ENCODE assay signal across 8 cellular contexts in genomic region chr17:27577884-27578717, GRCh38. TPM values are rescaled to one million over a fixed set of nuclear protein-coding genes. Genes with fewer than 3 reads are reported as not detected.
A peak's percentile ranks its signal among the peaks of the same experiment; 100 is the strongest.
DNase-seq lines count a peak whose midpoint lies in the region; ATAC-seq and TF ChIP-seq lines count a peak whose summit lies in the region.

No MANE protein-coding gene starts in this region.

- intact Hi-C loops in thyroid gland (cut with DNase I) = no loop called here

- no peaks in the 10 kb centered on the region for H3K79me2 ChIP-seq in MM.1S (ENCODE audit: low read length)

- H3K9me3 ChIP-seq in thyroid gland (no peaks in the 10 kb centered on the region), MM.1S (replicated peaks; ENCODE audit: insufficient read depth, low read length) (no peaks in the 10 kb centered on the region)

- peaks cover 3% of the 10 kb centered on the region for H3K9me3 Mint-ChIP-seq in T-helper 1 cell treated with Interleukin-12 subunit alpha and Interleukin-12 subunit beta and Interleukin-4 antibody, amounts not matched to agents 30 μg/mL and 1 μg/mL, for 36 hours
- no peaks in the 10 kb centered on the region for H3K9me3 Mint-ChIP-seq in activated naive CD8-positive, alpha-beta T cell treated with anti-CD3 and anti-CD28 coated beads, Interleukin-2, amount 10 ng/mL, durations not matched to agents 7 days and 5 days

- peak overlapping the region; percentile 92 for H3K27ac Mint-ChIP-seq in T-helper 1 cell treated with Interleukin-12 subunit alpha and Interleukin-12 subunit beta and Interleukin-4 antibody, amounts not matched to agents 30 μg/mL and 1 μg/mL, for 36 hours
- H3K27ac Mint-ChIP-seq in activated naive CD8-positive, alpha-beta T cell treated with anti-CD3 and anti-CD28 coated beads, Interleukin-2, amount 10 ng/mL, durations not matched to agents 7 days and 5 days = peak overlapping the region; percentile 91

- H3K4me1 ChIP-seq in thyroid gland = peaks cover 62 to 66% of the 10 kb centered on the region in 2 donors
- H3K4me1 ChIP-seq in MM.1S (ENCODE audit: low read length) = no peaks in the 10 kb centered on the region

- no peak overlapping the region for H3K9ac ChIP-seq in MM.1S (ENCODE audit: low read length)

- TF ChIP-seq POLR2A in thyroid gland (IDR thresholded peaks at IDR 0.05) = no peak

- peak overlapping the region; percentile 53 for H3K27ac ChIP-seq in layer of hippocampus (ENCODE audit: low read depth, low read length)
- peak overlapping the region; percentile 96 to 98 (median 97) for H3K27ac ChIP-seq in thyroid gland
- no peak overlapping the region for H3K27ac ChIP-seq in MM.1S (ENCODE audit: low read length)

- H3K27me3 Mint-ChIP-seq in T-helper 1 cell treated with Interleukin-12 subunit alpha and Interleukin-12 subunit beta and Interleukin-4 antibody, amounts not matched to agents 30 μg/mL and 1 μg/mL, for 36 hours (ENCODE audit: low read depth) = no peaks in the 10 kb centered on the region
- no peaks in the 10 kb centered on the region for H3K27me3 Mint-ChIP-seq in activated naive CD8-positive, alpha-beta T cell treated with anti-CD3 and anti-CD28 coated beads, Interleukin-2, amount 10 ng/mL, durations not matched to agents 7 days and 5 days

- peaks cover 15% of the 10 kb centered on the region for H3K36me3 Mint-ChIP-seq in T-helper 1 cell treated with Interleukin-12 subunit alpha and Interleukin-12 subunit beta and Interleukin-4 antibody, amounts not matched to agents 30 μg/mL and 1 μg/mL, for 36 hours (ENCODE audit: low read depth)
- H3K36me3 Mint-ChIP-seq in activated naive CD8-positive, alpha-beta T cell treated with anti-CD3 and anti-CD28 coated beads, Interleukin-2, amount 10 ng/mL, durations not matched to agents 7 days and 5 days = peaks cover 13% of the 10 kb centered on the region

- no peak overlapping the region for H2AFZ ChIP-seq in MM.1S (ENCODE audit: low read length)

- TF ChIP-seq CTCF in thyroid gland (IDR thresholded peaks at IDR 0.05) (no peak), MM.1S (IDR thresholded peaks at IDR 0.05; ENCODE audit: low read length) (no peak)

- H3K4me3 ChIP-seq in thyroid gland (replicated peaks in 1 of 3) = no peak overlapping the region
- H3K4me3 ChIP-seq in MM.1S (ENCODE audit: low read length) = no peak overlapping the region

- H3K36me3 ChIP-seq in thyroid gland (peaks cover 0 to 2% of the 10 kb centered on the region in 2 donors), MM.1S (replicated peaks; ENCODE audit: insufficient read depth, low read length) (no peaks in the 10 kb centered on the region)

- H3K27me3 ChIP-seq in layer of hippocampus (ENCODE audit: control insufficient read depth, insufficient read depth, low read length) (no peaks in the 10 kb centered on the region), thyroid gland (no peaks in the 10 kb centered on the region), MM.1S (replicated peaks; ENCODE audit: insufficient read depth, low read length) (no peaks in the 10 kb centered on the region)

- POLR2A ChIA-PET in activated naive CD8-positive, alpha-beta T cell treated with anti-CD3 and anti-CD28 coated beads, Interleukin-2, amount 10 ng/mL, durations not matched to agents 7 days and 5 days (lab: Charles Lee) = interaction anchor here (0.6 to 3.1 kb wide), 5 partner anchors 20 to 284 kb away, joined by 3 to 13 read pairs (median 4); partner anchors contain the start of gene WSB1

- no peaks in the 10 kb centered on the region for H3F3A ChIP-seq in MM.1S (ENCODE audit: insufficient read depth, low read length)

- no peaks in the 10 kb centered on the region for H4K20me1 ChIP-seq in MM.1S (ENCODE audit: insufficient read depth, low read length)

- no peak overlapping the region for H3K4me2 ChIP-seq in MM.1S (ENCODE audit: low read depth, low read length)

- peak; percentile 9 for ATAC-seq in activated naive CD8-positive, alpha-beta T cell treated with anti-CD3 and anti-CD28 coated beads, Interleukin-2, amount 10 ng/mL, durations not matched to agents 7 days and 5 days (ENCODE audit: low read depth)
- ATAC-seq in HG02852 (IDR thresholded peaks at IDR 0.05; ENCODE audit: unreplicated experiment) = no peak

- H3K9me2 ChIP-seq in MM.1S (replicated peaks; ENCODE audit: insufficient read depth, low read length) = no peaks in the 10 kb centered on the region

- DNase-seq in T-helper 1 cell (no peak), thyroid gland (peak; percentile 71 to 72), ureter (ENCODE audit: low spot score) (no peak), MM.1S (no peak)
- DNase-seq in activated naive CD8-positive, alpha-beta T cell treated with anti-CD3 and anti-CD28 coated beads, Interleukin-2, amount 10 ng/mL, durations not matched to agents 7 days and 5 days = no peak

- 59 to 62% methylated on average over 9 to 10 of the region's 10 CpGs for WGBS in thyroid gland, 2 donors

- no peak overlapping the region for H3K4me3 Mint-ChIP-seq in T-helper 1 cell treated with Interleukin-12 subunit alpha and Interleukin-12 subunit beta and Interleukin-4 antibody, amounts not matched to agents 30 μg/mL and 1 μg/mL, for 36 hours
- H3K4me3 Mint-ChIP-seq in activated naive CD8-positive, alpha-beta T cell treated with anti-CD3 and anti-CD28 coated beads, Interleukin-2, amount 10 ng/mL, durations not matched to agents 7 days and 5 days = peak overlapping the region; percentile 14

- H3K4me1 Mint-ChIP-seq in T-helper 1 cell treated with Interleukin-12 subunit alpha and Interleukin-12 subunit beta and Interleukin-4 antibody, amounts not matched to agents 30 μg/mL and 1 μg/mL, for 36 hours (ENCODE audit: low read depth) = peaks cover 73% of the 10 kb centered on the region
- peaks cover 68% of the 10 kb centered on the region for H3K4me1 Mint-ChIP-seq in activated naive CD8-positive, alpha-beta T cell treated with anti-CD3 and anti-CD28 coated beads, Interleukin-2, amount 10 ng/mL, durations not matched to agents 7 days and 5 days

RNA-seq across cellular contexts. Expression of gene LGALS9, which starts 52.9 kb away (rescaled TPM):
- total RNA-seq in activated naive CD8-positive, alpha-beta T cell treated with anti-CD3 and anti-CD28 coated beads, Interleukin-2, amount 10 ng/mL, durations not matched to agents 7 days and 5 days = 100 to 1,000 TPM; 159 to 175 TPM
- 10 to 100 TPM in 3 of 4 donors, 1 to 10 TPM in 1; 8.9 to 36.4 (median 18.0) TPM for total RNA-seq in thyroid gland
- total RNA-seq in ureter = 80.7 TPM

Comparison
In these comparisons a context has a peak if more than half of its experiments do, and no peak if none do; other contexts are left out.
1. DNase-seq: peak in thyroid gland (2 of 2); none in T-helper 1 cell (0 of 5), activated naive CD8-positive, alpha-beta T cell treated with anti-CD3 and anti-CD28 coated beads, Interleukin-2, amount 10 ng/mL, durations not matched to agents 7 days and 5 days (single experiment), ureter (single experiment) and MM.1S (single experiment).